Comparison of ENCODE assay signal across 8 cellular contexts in the genomic region with DNA sequence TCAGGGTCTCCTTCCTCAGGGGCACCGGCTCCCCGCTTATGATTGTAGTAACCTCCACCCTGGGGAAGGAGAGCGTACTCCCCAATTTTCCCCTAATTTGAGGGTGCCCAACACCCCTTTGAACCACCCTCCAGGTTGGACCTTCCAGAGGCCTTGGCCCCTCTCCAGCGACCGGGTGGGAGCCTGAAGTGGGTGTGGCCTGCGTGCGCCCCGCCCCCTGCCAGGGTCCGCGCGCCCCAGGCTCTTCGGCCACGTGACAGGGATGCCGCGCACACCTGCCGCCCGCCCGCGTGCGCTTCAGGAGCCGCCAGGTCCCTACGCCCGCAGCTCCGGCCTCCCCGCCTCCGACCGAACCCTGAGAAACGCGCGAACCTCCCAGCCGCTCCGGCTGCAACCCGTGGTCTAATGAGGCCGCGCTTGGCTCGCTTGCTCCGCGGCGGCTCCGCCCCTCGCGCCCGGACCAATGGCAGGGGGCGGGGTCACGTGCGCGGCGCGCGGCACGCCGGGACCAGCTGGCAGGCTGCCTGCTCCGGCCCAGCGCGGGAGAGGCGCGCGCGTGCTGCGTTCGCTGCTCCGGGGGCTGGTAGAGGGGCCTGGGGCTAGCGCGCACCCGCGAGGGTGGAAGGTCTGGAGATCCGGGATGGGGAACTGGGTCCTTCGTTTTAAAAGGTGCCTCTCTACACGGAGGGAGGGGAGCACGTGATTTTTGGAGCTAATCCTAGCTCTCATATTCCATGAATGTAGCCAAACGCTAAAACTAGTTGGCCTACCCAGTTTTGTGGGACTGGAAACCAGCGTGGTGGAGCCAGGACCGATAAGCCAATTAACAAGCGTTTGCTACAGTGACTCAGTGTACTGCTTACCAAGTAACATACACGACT. TPM values are rescaled to one million over a fixed set of nuclear protein-coding genes. Genes with fewer than 3 reads are reported as not detected.
DNase-seq lines count a peak whose midpoint lies in the region; ATAC-seq and TF ChIP-seq lines count a peak whose summit lies in the region.

Gene FOXRED2, minus strand, starts transcription at position 404 of the 881 bp plus-strand sequence. CDS start 618 bp downstream, outside the sequence.

- ATAC-seq in GM19023 (IDR thresholded peaks at IDR 0.05; ENCODE audit: unreplicated experiment) (peak; percentile 83), HG03520 (IDR thresholded peaks at IDR 0.05; ENCODE audit: unreplicated experiment) (peak; percentile 83)

- H3K4me3 Mint-ChIP-seq in dendritic cell treated with granulocyte-macrophage colony-stimulating factor and Interleukin-4, amounts not matched to agents 40 ng/mL and 50 ng/mL, for 4 days = peak within 1 kb of the TSS; percentile 81

- peaks cover 37% of the 10 kb centered on the region for H3K4me1 Mint-ChIP-seq in dendritic cell treated with granulocyte-macrophage colony-stimulating factor and Interleukin-4, amounts not matched to agents 40 ng/mL and 50 ng/mL, for 4 days (ENCODE audit: low read depth)

- no peaks in the 10 kb centered on the region for H3K9me3 Mint-ChIP-seq in dendritic cell treated with granulocyte-macrophage colony-stimulating factor and Interleukin-4, amounts not matched to agents 40 ng/mL and 50 ng/mL, for 4 days

- TF ChIP-seq CTCF in liver (IDR thresholded peaks at IDR 0.05; ENCODE audit: low read depth, low read length, missing input control) = no peak

- H3K4me1 ChIP-seq in liver (ENCODE audit: control insufficient read depth in 4 of 4, insufficient read depth in 4 of 4, low read length in 3 of 4) = peaks cover 9 to 26% (median 16%) of the 10 kb centered on the region in 4 donors

- H3K36me3 ChIP-seq in liver (ENCODE audit: control insufficient read depth in 4 of 4, insufficient read depth in 3 of 4, low read depth in 1 of 4, low read length in 3 of 4) = peaks cover 0 to 20% (median 17%) of the 10 kb centered on the region in 4 donors

- no peaks in the 10 kb centered on the region for H3K27me3 Mint-ChIP-seq in dendritic cell treated with granulocyte-macrophage colony-stimulating factor and Interleukin-4, amounts not matched to agents 40 ng/mL and 50 ng/mL, for 4 days

- H3K36me3 Mint-ChIP-seq in dendritic cell treated with granulocyte-macrophage colony-stimulating factor and Interleukin-4, amounts not matched to agents 40 ng/mL and 50 ng/mL, for 4 days (ENCODE audit: low read depth) = peaks cover 36% of the 10 kb centered on the region

- no peaks in the 10 kb centered on the region for H3K27me3 ChIP-seq in liver (ENCODE audit: control insufficient read depth in 4 of 4, insufficient read depth in 4 of 4, low read length in 3 of 4)

- peak within 1 kb of the TSS; percentile 84 for H3K27ac Mint-ChIP-seq in dendritic cell treated with granulocyte-macrophage colony-stimulating factor and Interleukin-4, amounts not matched to agents 40 ng/mL and 50 ng/mL, for 4 days

- TF ChIP-seq RAD21 in liver (IDR thresholded peaks at IDR 0.05) = no peak

- 6% methylated on average over 75 of the region's 75 CpGs for WGBS in liver

- H3K9me3 ChIP-seq in liver (ENCODE audit: control insufficient read depth in 4 of 4, low read length in 3 of 4) = no peaks in the 10 kb centered on the region

- intact Hi-C loops in dendritic cell treated with granulocyte-macrophage colony-stimulating factor and Interleukin-4, amounts not matched to agents 40 ng/mL and 50 ng/mL, for 4 days (cut with micrococcal nuclease) = loop anchor here (1.0 to 2.0 kb wide), 2 partner anchors 22 to 24 kb away; partner anchors contain the start of gene EIF3D

- H3K4me3 ChIP-seq in liver (ENCODE audit: low read depth in 1 of 3, low read length in 3 of 3) = peak within 1 kb of the TSS; percentile 24 to 64 (median 43)

- peak within 1 kb of the TSS; percentile 4 to 42 for H3K9ac ChIP-seq in liver (ENCODE audit: low read depth in 1 of 2, low read length in 2 of 2)

- H3K27ac ChIP-seq in liver (ENCODE audit: low read depth in 1 of 2, low read length in 2 of 2) = peak within 1 kb of the TSS; percentile 65 to 76

- DNase-seq in AG08396 (ENCODE audit: low spot score) = peak; percentile 99
- DNase-seq in NCI-H69 (lab: John Stamatoyannopoulos, UW) = peak; percentile 98
- DNase-seq in activated CD4-positive, alpha-beta T cell treated with anti-CD3 and anti-CD28 coated beads, Interleukin-2, amount 50 U/mL, for 24 hours (ENCODE audit: low read depth in 1 of 2, low spot score in 1 of 2) = peak; percentile 78 to 80
- peak; percentile 88 for DNase-seq in stimulated activated CD4-positive, alpha-beta T cell treated with anti-CD3 and anti-CD28 coated beads, Interleukin-4, amount 100 ng/mL, for 24 hours

TF ChIP-seq in liver, 16 proteins besides CTCF, POLR2A, EP300 and RAD21:
- TF ChIP-seq HNF4G (IDR thresholded peaks at IDR 0.05) (no peak), FOXA1 (IDR thresholded peaks at IDR 0.05) (no peak), GABPA (IDR thresholded peaks at IDR 0.05 in 1 of 2, conservative IDR thresholded peaks at IDR 0.05 in 1 of 2) (no peak), FOXA2 (IDR thresholded peaks at IDR 0.05) (no peak), RXRA (IDR thresholded peaks at IDR 0.05) (no peak), EGR1 (IDR thresholded peaks at IDR 0.05; ENCODE audit: low read depth in 2 of 2) (no peak), MAX (IDR thresholded peaks at IDR 0.05) (no peak), ZBTB33 (IDR thresholded peaks at IDR 0.05) (no peak), ATF3 (IDR thresholded peaks at IDR 0.05) (no peak), JUND (IDR thresholded peaks at IDR 0.05) (no peak), TAF1 (conservative IDR thresholded peaks at IDR 0.05) (no peak), SP1 (IDR thresholded peaks at IDR 0.05) (no peak), NR2F2 (IDR thresholded peaks at IDR 0.05) (no peak), YY1 (IDR thresholded peaks at IDR 0.05) (no peak), HNF4A (conservative IDR thresholded peaks at IDR 0.05) (no peak)
- TF ChIP-seq, protein P1, sequence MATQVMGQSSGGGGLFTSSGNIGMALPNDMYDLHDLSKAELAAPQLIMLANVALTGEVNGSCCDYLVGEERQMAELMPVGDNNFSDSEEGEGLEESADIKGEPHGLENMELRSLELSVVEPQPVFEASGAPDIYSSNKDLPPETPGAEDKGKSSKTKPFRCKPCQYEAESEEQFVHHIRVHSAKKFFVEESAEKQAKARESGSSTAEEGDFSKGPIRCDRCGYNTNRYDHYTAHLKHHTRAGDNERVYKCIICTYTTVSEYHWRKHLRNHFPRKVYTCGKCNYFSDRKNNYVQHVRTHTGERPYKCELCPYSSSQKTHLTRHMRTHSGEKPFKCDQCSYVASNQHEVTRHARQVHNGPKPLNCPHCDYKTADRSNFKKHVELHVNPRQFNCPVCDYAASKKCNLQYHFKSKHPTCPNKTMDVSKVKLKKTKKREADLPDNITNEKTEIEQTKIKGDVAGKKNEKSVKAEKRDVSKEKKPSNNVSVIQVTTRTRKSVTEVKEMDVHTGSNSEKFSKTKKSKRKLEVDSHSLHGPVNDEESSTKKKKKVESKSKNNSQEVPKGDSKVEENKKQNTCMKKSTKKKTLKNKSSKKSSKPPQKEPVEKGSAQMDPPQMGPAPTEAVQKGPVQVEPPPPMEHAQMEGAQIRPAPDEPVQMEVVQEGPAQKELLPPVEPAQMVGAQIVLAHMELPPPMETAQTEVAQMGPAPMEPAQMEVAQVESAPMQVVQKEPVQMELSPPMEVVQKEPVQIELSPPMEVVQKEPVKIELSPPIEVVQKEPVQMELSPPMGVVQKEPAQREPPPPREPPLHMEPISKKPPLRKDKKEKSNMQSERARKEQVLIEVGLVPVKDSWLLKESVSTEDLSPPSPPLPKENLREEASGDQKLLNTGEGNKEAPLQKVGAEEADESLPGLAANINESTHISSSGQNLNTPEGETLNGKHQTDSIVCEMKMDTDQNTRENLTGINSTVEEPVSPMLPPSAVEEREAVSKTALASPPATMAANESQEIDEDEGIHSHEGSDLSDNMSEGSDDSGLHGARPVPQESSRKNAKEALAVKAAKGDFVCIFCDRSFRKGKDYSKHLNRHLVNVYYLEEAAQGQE (IDR thresholded peaks at IDR 0.05) = no peak
TF ChIP-seq in liver: peak in this region for 0.

RNA-seq across cellular contexts. Expression of gene FOXRED2, which starts in this region (rescaled TPM):
- total RNA-seq in liver = 10 to 100 TPM in 1 of 2 donors, 1 to 10 TPM in 1; 9.0 to 15.0 TPM
- polyA plus RNA-seq in liver = 1 to 10 TPM; 5.1 to 5.6 TPM

Comparison
In these comparisons a context has a peak if more than half of its experiments do, and no peak if none do; other contexts are left out.
1. Peak in every context shown above with its lines: DNase-seq, ATAC-seq, H3K4me3 ChIP-seq and H3K27ac ChIP-seq.